Comparison of ENCODE assay signal across 2 cellular contexts in the genomic region with DNA sequence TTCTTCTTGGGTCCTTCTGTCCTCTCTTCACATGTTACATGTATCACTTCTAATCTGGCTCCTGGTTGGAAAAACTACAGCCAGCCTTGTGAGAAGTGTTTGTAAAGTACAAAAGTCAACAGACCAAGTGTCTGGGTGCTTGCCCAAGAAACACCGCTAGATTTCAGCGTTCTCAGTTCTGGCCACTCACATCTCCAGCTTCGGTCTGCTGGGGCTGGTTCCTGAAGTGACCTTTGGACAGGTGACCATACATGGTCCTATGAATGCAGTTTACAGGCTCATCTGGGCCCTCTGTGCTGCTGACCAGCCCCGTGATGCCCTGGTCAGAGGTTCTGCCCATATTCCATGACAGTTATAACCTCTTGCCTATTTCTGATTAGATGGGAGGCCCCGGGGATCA.
A peak's percentile ranks its signal among the peaks of the same experiment; 100 is the strongest.
TF ChIP-seq lines count a peak whose summit lies in the region.

No MANE protein-coding gene starts in this region.

TF ChIP-seq in A549, 52 proteins besides CTCF, POLR2A, EP300 and RAD21 (continued from another document):
- peak; percentile 26; the same call in 1 of the 2 replicates for TF ChIP-seq USF2 (IDR thresholded peaks at IDR 0.05)

TF ChIP-seq in K562, 482 proteins besides CTCF, POLR2A, EP300 and RAD21 (continued from another document):
- no peak for TF ChIP-seq ZC3H8 (IDR thresholded peaks at IDR 0.05)
- no peak for TF ChIP-seq POLR3A (IDR thresholded peaks at IDR 0.05; ENCODE audit: borderline replicate concordance, extremely low read depth, insufficient read depth, insufficient read length)
- TF ChIP-seq ZNF280A (IDR thresholded peaks at IDR 0.05; ENCODE audit: low read depth, partially characterized antibody): no peak
- no peak for TF ChIP-seq ZNF695 (CRISPR knock-in tag; IDR thresholded peaks at IDR 0.05)
- TF ChIP-seq HMGN3 (IDR thresholded peaks at IDR 0.05; ENCODE audit: borderline replicate concordance, extremely low read depth, insufficient read length, low read depth, low read length): no peak
- no peak for TF ChIP-seq NONO (IDR thresholded peaks at IDR 0.05; ENCODE audit: low read depth in 2 of 2, low read length in 1 of 2)
- TF ChIP-seq, protein P1, sequence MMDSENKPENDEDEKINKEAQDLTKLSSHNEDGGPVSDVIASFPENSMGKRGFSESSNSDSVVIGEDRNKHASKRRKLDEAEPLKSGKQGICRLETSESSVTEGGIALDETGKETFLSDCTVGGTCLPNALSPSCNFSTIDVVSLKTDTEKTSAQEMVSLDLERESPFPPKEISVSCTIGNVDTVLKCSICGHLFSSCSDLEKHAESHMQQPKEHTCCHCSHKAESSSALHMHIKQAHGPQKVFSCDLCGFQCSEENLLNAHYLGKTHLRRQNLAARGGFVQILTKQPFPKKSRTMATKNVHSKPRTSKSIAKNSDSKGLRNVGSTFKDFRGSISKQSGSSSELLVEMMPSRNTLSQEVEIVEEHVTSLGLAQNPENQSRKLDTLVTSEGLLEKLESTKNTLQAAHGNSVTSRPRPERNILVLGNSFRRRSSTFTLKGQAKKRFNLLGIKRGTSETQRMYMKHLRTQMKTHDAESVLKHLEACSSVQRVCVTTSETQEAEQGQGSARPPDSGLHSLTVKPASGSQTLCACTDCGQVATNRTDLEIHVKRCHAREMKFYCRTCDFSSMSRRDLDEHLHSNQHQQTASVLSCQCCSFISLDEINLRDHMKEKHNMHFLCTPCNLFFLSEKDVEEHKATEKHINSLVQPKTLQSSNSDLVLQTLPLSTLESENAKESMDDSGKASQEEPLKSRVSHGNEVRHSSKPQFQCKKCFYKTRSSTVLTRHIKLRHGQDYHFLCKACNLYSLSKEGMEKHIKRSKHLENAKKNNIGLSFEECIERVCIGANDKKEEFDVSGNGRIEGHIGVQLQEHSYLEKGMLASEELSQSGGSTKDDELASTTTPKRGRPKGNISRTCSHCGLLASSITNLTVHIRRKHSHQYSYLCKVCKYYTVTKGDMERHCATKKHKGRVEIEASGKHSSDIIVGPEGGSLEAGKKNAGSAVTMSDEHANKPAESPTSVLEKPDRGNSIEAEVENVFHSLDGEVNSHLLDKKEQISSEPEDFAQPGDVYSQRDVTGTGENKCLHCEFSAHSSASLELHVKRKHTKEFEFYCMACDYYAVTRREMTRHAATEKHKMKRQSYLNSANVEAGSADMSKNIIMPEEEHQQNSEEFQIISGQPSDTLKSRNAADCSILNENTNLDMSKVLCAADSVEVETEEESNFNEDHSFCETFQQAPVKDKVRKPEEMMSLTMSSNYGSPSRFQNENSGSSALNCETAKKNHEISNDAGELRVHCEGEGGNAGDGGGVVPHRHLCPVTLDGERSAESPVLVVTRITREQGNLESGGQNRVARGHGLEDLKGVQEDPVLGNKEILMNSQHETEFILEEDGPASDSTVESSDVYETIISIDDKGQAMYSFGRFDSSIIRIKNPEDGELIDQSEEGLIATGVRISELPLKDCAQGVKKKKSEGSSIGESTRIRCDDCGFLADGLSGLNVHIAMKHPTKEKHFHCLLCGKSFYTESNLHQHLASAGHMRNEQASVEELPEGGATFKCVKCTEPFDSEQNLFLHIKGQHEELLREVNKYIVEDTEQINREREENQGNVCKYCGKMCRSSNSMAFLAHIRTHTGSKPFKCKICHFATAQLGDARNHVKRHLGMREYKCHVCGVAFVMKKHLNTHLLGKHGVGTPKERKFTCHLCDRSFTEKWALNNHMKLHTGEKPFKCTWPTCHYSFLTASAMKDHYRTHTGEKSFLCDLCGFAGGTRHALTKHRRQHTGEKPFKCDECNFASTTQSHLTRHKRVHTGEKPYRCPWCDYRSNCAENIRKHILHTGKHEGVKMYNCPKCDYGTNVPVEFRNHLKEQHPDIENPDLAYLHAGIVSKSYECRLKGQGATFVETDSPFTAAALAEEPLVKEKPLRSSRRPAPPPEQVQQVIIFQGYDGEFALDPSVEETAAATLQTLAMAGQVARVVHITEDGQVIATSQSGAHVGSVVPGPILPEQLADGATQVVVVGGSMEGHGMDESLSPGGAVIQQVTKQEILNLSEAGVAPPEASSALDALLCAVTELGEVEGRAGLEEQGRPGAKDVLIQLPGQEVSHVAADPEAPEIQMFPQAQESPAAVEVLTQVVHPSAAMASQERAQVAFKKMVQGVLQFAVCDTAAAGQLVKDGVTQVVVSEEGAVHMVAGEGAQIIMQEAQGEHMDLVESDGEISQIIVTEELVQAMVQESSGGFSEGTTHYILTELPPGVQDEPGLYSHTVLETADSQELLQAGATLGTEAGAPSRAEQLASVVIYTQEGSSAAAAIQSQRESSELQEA (IDR thresholded peaks at IDR 0.05; ENCODE audit: low read depth): no peak
- TF ChIP-seq MIER1 (IDR thresholded peaks at IDR 0.05; ENCODE audit: low read depth): no peak
- no peak for TF ChIP-seq POLR2G (IDR thresholded peaks at IDR 0.05; ENCODE audit: low read depth, low read length)
- no peak for TF ChIP-seq ZNF274 (IDR thresholded peaks at IDR 0.05; ENCODE audit: borderline replicate concordance, low read depth, low read length)
- TF ChIP-seq, protein P2, sequence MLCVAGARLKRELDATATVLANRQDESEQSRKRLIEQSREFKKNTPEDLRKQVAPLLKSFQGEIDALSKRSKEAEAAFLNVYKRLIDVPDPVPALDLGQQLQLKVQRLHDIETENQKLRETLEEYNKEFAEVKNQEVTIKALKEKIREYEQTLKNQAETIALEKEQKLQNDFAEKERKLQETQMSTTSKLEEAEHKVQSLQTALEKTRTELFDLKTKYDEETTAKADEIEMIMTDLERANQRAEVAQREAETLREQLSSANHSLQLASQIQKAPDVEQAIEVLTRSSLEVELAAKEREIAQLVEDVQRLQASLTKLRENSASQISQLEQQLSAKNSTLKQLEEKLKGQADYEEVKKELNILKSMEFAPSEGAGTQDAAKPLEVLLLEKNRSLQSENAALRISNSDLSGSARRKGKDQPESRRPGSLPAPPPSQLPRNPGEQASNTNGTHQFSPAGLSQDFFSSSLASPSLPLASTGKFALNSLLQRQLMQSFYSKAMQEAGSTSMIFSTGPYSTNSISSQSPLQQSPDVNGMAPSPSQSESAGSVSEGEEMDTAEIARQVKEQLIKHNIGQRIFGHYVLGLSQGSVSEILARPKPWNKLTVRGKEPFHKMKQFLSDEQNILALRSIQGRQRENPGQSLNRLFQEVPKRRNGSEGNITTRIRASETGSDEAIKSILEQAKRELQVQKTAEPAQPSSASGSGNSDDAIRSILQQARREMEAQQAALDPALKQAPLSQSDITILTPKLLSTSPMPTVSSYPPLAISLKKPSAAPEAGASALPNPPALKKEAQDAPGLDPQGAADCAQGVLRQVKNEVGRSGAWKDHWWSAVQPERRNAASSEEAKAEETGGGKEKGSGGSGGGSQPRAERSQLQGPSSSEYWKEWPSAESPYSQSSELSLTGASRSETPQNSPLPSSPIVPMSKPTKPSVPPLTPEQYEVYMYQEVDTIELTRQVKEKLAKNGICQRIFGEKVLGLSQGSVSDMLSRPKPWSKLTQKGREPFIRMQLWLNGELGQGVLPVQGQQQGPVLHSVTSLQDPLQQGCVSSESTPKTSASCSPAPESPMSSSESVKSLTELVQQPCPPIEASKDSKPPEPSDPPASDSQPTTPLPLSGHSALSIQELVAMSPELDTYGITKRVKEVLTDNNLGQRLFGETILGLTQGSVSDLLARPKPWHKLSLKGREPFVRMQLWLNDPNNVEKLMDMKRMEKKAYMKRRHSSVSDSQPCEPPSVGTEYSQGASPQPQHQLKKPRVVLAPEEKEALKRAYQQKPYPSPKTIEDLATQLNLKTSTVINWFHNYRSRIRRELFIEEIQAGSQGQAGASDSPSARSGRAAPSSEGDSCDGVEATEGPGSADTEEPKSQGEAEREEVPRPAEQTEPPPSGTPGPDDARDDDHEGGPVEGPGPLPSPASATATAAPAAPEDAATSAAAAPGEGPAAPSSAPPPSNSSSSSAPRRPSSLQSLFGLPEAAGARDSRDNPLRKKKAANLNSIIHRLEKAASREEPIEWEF (CRISPR knock-in tag; IDR thresholded peaks at IDR 0.05): no peak
